8 cellular contexts compared by ENCODE assay signal in the genomic region with DNA sequence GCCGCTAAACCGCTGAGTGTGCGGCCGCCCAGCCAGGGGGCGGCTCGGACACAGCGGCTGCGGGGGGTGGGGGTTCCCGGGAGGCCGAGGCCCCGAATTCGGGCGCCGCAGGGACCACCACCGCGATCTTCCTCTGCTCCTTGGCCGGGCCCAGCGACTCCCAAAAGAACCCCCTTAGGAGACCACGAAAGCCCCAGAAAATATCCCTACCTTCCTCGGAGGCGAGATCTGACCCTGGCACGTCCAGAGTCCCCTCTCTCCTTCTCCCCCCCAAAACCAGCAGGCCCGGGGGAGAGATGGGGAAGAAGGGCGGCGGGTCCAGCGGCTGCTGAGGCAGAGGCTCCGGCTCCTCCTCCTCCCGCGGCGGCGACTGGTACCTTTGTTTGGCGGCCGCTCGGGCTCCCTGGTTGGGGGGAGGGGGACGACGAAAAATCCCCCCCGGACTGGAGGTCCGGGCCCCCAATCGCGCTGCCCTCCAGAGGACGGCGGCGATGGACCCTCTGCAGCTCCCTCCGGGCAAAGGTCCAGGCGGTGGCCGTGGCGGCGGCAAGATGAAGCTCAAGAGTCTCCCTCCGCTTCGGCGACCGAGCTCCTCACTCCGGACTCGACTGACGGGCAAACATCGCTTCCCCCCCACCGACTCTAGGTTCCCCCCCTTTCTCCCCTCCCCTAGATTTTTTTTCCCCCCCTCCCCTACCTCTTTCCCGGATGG. TPM values are rescaled to one million over a fixed set of nuclear protein-coding genes. Genes with fewer than 3 reads are reported as not detected.
DNase-seq lines count a peak whose midpoint lies in the region; ATAC-seq, FAIRE-seq and TF ChIP-seq lines count a peak whose summit lies in the region.

A gene with protein sequence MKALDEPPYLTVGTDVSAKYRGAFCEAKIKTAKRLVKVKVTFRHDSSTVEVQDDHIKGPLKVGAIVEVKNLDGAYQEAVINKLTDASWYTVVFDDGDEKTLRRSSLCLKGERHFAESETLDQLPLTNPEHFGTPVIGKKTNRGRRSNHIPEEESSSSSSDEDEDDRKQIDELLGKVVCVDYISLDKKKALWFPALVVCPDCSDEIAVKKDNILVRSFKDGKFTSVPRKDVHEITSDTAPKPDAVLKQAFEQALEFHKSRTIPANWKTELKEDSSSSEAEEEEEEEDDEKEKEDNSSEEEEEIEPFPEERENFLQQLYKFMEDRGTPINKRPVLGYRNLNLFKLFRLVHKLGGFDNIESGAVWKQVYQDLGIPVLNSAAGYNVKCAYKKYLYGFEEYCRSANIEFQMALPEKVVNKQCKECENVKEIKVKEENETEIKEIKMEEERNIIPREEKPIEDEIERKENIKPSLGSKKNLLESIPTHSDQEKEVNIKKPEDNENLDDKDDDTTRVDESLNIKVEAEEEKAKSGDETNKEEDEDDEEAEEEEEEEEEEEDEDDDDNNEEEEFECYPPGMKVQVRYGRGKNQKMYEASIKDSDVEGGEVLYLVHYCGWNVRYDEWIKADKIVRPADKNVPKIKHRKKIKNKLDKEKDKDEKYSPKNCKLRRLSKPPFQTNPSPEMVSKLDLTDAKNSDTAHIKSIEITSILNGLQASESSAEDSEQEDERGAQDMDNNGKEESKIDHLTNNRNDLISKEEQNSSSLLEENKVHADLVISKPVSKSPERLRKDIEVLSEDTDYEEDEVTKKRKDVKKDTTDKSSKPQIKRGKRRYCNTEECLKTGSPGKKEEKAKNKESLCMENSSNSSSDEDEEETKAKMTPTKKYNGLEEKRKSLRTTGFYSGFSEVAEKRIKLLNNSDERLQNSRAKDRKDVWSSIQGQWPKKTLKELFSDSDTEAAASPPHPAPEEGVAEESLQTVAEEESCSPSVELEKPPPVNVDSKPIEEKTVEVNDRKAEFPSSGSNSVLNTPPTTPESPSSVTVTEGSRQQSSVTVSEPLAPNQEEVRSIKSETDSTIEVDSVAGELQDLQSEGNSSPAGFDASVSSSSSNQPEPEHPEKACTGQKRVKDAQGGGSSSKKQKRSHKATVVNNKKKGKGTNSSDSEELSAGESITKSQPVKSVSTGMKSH (N-terminal part only) (minus strand): TSS at position 621 of the 712 bp plus-strand sequence. CDS start 1,260 bp downstream, outside the sequence.

- POLR2A ChIA-PET in A549 (lab: Yijun Ruan, JAX) (interaction anchor here (0.6 to 2.2 kb wide), 19 partner anchors 11 to 721 kb away, joined by 3 to 14 read pairs (median 4); a partner anchor contains a TSS), RWPE1 (lab: Yijun Ruan, JAX; ENCODE audit: low non-redundant PET) (interaction anchor here (0.6 to 1.2 kb wide), 2 partner anchors 14 to 20 kb away, joined by 3 to 13 read pairs; no protein-coding TSS in a partner anchor), HepG2 (lab: Yijun Ruan, JAX) (interaction anchor here (0.6 to 3.1 kb wide), 14 partner anchors 23 to 1196 kb away, joined by 3 to 25 read pairs (median 4); a partner anchor contains a TSS)

- no TSS peak for BruUV-seq in HepG2 (replicated peaks; lab: Mats Ljungman, UMichigan)

- H3K79me2 ChIP-seq in HepG2 (ENCODE audit: insufficient read depth, low read length): peaks cover 90% of the 10 kb centered on the region

- no peaks in the 10 kb centered on the region for H3K27me3 Mint-ChIP-seq in stimulated activated memory B cell treated with anti-CD40 and anti-IgM and Interleukin-4, amounts not matched to agents 10 μg/mL and 1 μg/mL and 100 μg/mL, for 72 hours

- ATAC-seq in A549: peak; percentile 39 to 48
- peak; percentile 9 for ATAC-seq in GM18511 (IDR thresholded peaks at IDR 0.05; ENCODE audit: unreplicated experiment)
- peak; percentile 2 for ATAC-seq in HG03064 (IDR thresholded peaks at IDR 0.05; ENCODE audit: low read depth, unreplicated experiment)
- peak; percentile 34 for ATAC-seq in HepG2
- peak; percentile 2 for ATAC-seq in stimulated activated memory B cell treated with anti-CD40 and anti-IgM and Interleukin-4, amounts not matched to agents 10 μg/mL and 1 μg/mL and 100 μg/mL, for 72 hours

- TF ChIP-seq CTCF in A549 (IDR thresholded peaks at IDR 0.05) (no peak), RWPE1 (conservative IDR thresholded peaks at IDR 0.05; ENCODE audit: low read depth) (no peak), HepG2 (CRISPR knock-in tag; IDR thresholded peaks at IDR 0.05) (no peak)

- no peak for TF ChIP-seq EP300 in A549 (IDR thresholded peaks at IDR 0.05)
- TF ChIP-seq EP300 in HepG2 (IDR thresholded peaks at IDR 0.05; ENCODE audit: low read depth in 2 of 2, low read length in 2 of 2): no peak
- TF ChIP-seq EP300 in HepG2 (CRISPR knock-in tag; IDR thresholded peaks at IDR 0.05; ENCODE audit: borderline replicate concordance): no peak

- H3K27ac Mint-ChIP-seq in stimulated activated memory B cell treated with anti-CD40 and anti-IgM and Interleukin-4, amounts not matched to agents 10 μg/mL and 1 μg/mL and 100 μg/mL, for 72 hours: no peak within 1 kb of the TSS

- FAIRE-seq in A549 (lab: Jason Lieb, UNC): no peak
- no peak for FAIRE-seq in HepG2 (lab: Jason Lieb, UNC)

- no peaks in the 10 kb centered on the region; a peak in 1 of 5 replicates for H3K36me3 ChIP-seq in HepG2 (replicated peaks in 1 of 2; ENCODE audit: control insufficient read depth in 1 of 2, insufficient read depth in 2 of 2, low read length in 2 of 2)

- peak within 1 kb of the TSS; percentile 91 for H3K4me2 ChIP-seq in A549
- H3K4me2 ChIP-seq in HepG2 (ENCODE audit: low read depth, low read length): peak within 1 kb of the TSS; percentile 82

- intact Hi-C loops in HepG2 (cut with micrococcal nuclease; ENCODE audit: unreplicated experiment): loop anchor here (1.0 to 2.0 kb wide), 2 partner anchors 75 to 90 kb away; no protein-coding TSS in a partner anchor

- peak; percentile 76 for TF ChIP-seq POLR2A in A549 (IDR thresholded peaks at IDR 0.05; ENCODE audit: low read length)
- TF ChIP-seq POLR2A in HepG2 (IDR thresholded peaks at IDR 0.05; ENCODE audit: insufficient read depth in 1 of 2, low read depth in 2 of 2, low read length in 2 of 2): peak in 1 of 2 experiments; percentile 89; a peak in 3 of 4 replicates

- peaks cover 35% of the 10 kb centered on the region for H4K20me1 ChIP-seq in HepG2 (ENCODE audit: insufficient read depth, low read length)

- no peaks in the 10 kb centered on the region for H3K9me3 Mint-ChIP-seq in stimulated activated memory B cell treated with anti-CD40 and anti-IgM and Interleukin-4, amounts not matched to agents 10 μg/mL and 1 μg/mL and 100 μg/mL, for 72 hours

- peak within 1 kb of the TSS; percentile 96 for H3K4me3 Mint-ChIP-seq in stimulated activated memory B cell treated with anti-CD40 and anti-IgM and Interleukin-4, amounts not matched to agents 10 μg/mL and 1 μg/mL and 100 μg/mL, for 72 hours

- no peak for TF ChIP-seq RAD21 in A549 (conservative IDR thresholded peaks at IDR 0.05 in 1 of 2, IDR thresholded peaks at IDR 0.05 in 1 of 2)
- no peak for TF ChIP-seq RAD21 in HepG2 (CRISPR knock-in tag; IDR thresholded peaks at IDR 0.05)

- H3K4me1 Mint-ChIP-seq in stimulated activated memory B cell treated with anti-CD40 and anti-IgM and Interleukin-4, amounts not matched to agents 10 μg/mL and 1 μg/mL and 100 μg/mL, for 72 hours: peaks cover 20% of the 10 kb centered on the region

- peaks cover 10% of the 10 kb centered on the region for H3K36me3 Mint-ChIP-seq in stimulated activated memory B cell treated with anti-CD40 and anti-IgM and Interleukin-4, amounts not matched to agents 10 μg/mL and 1 μg/mL and 100 μg/mL, for 72 hours

- no peak within 1 kb of the TSS for H2AFZ ChIP-seq in HepG2 (ENCODE audit: low read length)

- H3K9me3 ChIP-seq in A549 (no peaks in the 10 kb centered on the region), HepG2 (ENCODE audit: low read length) (no peaks in the 10 kb centered on the region)

- CTCF ChIA-PET in A549 (lab: Yijun Ruan, JAX) (interaction anchor here (0.5 to 6.7 kb wide), 3 partner anchors 33 to 92 kb away, joined by 3 to 37 read pairs (median 3); no protein-coding TSS in a partner anchor), RWPE1 (lab: Yijun Ruan, JAX) (interaction anchor here (0.8 kb wide), 1 partner anchor 88 kb away, joined by 5 read pairs; no protein-coding TSS in a partner anchor), HepG2 (lab: Yijun Ruan, JAX; ENCODE audit: low intra/inter-chr PET ratio, low total read pairs) (no interaction called here)

- H3K4me3 ChIP-seq in A549 (peak within 1 kb of the TSS; percentile 96), HepG2 (replicated peaks in 1 of 3; ENCODE audit: insufficient read depth in 1 of 3, low read depth in 2 of 3, low read length in 3 of 3) (peak within 1 kb of the TSS; percentile 86 to 95 (median 91))

- peaks cover 48% of the 10 kb centered on the region for H3K4me1 ChIP-seq in A549
- H3K4me1 ChIP-seq in HepG2 (ENCODE audit: insufficient read depth, low read length): peaks cover 47% of the 10 kb centered on the region

- in situ Hi-C loops in HepG2 (cut with HindIII; ENCODE audit: extremely low pct_ligation_motif_present, low pct_unique_long_range_greater_than_20kb): loop anchor here (10.0 kb wide), 1 partner anchor 73 kb away; no protein-coding TSS in a partner anchor

- H3K9ac ChIP-seq in HepG2 (ENCODE audit: insufficient read depth, low read depth, low read length): peak within 1 kb of the TSS; percentile 93

- 2% methylated on average over 50 of the region's 58 CpGs for WGBS in A549 (ENCODE audit: missing lambda C conversion rate)
- WGBS in HepG2 (ENCODE audit: low lambda C conversion rate): 2% methylated on average over 18 of the region's 58 CpGs

- H3K27me3 ChIP-seq in HepG2 (ENCODE audit: control insufficient read depth in 1 of 2, insufficient read depth in 2 of 2, low read length in 2 of 2): no peaks in the 10 kb centered on the region; a peak in 1 of 5 replicates

- H3K27ac ChIP-seq in A549 (peak within 1 kb of the TSS; percentile 88 to 94), RWPE1 (peak within 1 kb of the TSS; percentile 95), caudate nucleus (ENCODE audit: low read depth, low read length) (peak within 1 kb of the TSS; percentile 98), HepG2 (ENCODE audit: extremely low read length, insufficient read depth, low read length) (peak within 1 kb of the TSS; percentile 89)

- DNase-seq in A549 (ENCODE audit: low read depth in 1 of 2, low spot score in 1 of 2): peak in 1 of 2 experiments; percentile 31
- peak; percentile 98 for DNase-seq in RWPE1 (ENCODE audit: low spot score)
- DNase-seq in caudate nucleus (lab: John Stamatoyannopoulos, UW): peak in 24 of 61 donors; percentile 56 to 95 (median 81)
- DNase-seq in HepG2 (ENCODE audit: low spot score): no peak
- no peak for DNase-seq in pons (ENCODE audit: low spot score)

RNA-seq across cellular contexts. Expression of the gene that starts here (rescaled TPM):
- polyA plus RNA-seq in A549 (2011; rRNA removed) (14.9 and 16.0 TPM in 2 replicates), A549 (2017; fragmentation: RNase III; extraction: RNeasy Plus Mini Kit Qiagen cat#74134 plus additional on column Dnase treatment) (13.2 to 14.9 TPM (median 13.7 TPM) in 3 replicates), HepG2 (2011; rRNA removed) (7.2 and 9.7 TPM in 2 replicates)
- 3.6 and 3.7 TPM in 2 replicates for polyA plus RNA-seq in A549 (2012; cell fraction: cytosol; rRNA removed)
- polyA plus RNA-seq in A549 (2012; cell fraction: nucleus; rRNA removed): 3.0 and 3.6 TPM in 2 replicates
- polyA minus RNA-seq in A549 (2011; rRNA and poly(A)+ RNA removed): 23.6 and 24.6 TPM in 2 replicates
- total RNA-seq in HepG2 (2016; rRNA removed; fragmentation: Illumina TruSeq; extraction: Trizol): 24.6 and 26.9 TPM in 2 replicates
- 3.6 and 6.4 TPM in 2 replicates for total RNA-seq in HepG2 (2016; cell fraction: cytosol; rRNA removed; fragmentation: Illumina TruSeq; extraction: Trizol; ENCODE audit: low read depth)
- total RNA-seq in HepG2 (2016; cell fraction: insoluble cytoplasmic fraction; rRNA removed; fragmentation: Illumina TruSeq; extraction: Trizol): 25.3 and 26.7 TPM in 2 replicates
- total RNA-seq in HepG2 (2016; cell fraction: membrane; rRNA removed; fragmentation: Illumina TruSeq; extraction: Trizol): 6.4 and 8.2 TPM in 2 replicates
- total RNA-seq in HepG2 (2016; cell fraction: nucleus; rRNA removed; fragmentation: Illumina TruSeq; extraction: Trizol): 40.1 and 45.0 TPM in 2 replicates
- polyA plus RNA-seq in HepG2 (2011; cell fraction: cytosol; rRNA removed): 3.3 and 4.4 TPM in 2 replicates
- polyA plus RNA-seq in HepG2 (2011; cell fraction: nucleus; rRNA removed): 12.9 and 13.1 TPM in 2 replicates
- 13.4 and 18.5 TPM in 2 replicates for polyA plus RNA-seq in HepG2 (2012)
- 0.25 and 0.27 TPM in 2 replicates for polyA plus RNA-seq in HepG2 (2016; cell fraction: cytosol; fragmentation: Illumina TruSeq; extraction: Trizol; ENCODE audit: low read depth)
- polyA plus RNA-seq in HepG2 (2016; cell fraction: insoluble cytoplasmic fraction; fragmentation: Illumina TruSeq; extraction: Trizol; ENCODE audit: low read depth): 14.8 and 15.4 TPM in 2 replicates
- polyA plus RNA-seq in HepG2 (2016; cell fraction: membrane; fragmentation: Illumina TruSeq; extraction: Trizol; ENCODE audit: low read depth): 0.92 and 0.98 TPM in 2 replicates
- 30.0 and 32.3 TPM in 2 replicates for polyA plus RNA-seq in HepG2 (2016; cell fraction: nucleus; fragmentation: Illumina TruSeq; extraction: Trizol; ENCODE audit: insufficient read depth, low read depth)
- polyA minus RNA-seq in HepG2 (2011; rRNA and poly(A)+ RNA removed; ENCODE audit: low replicate concordance): 9.7 and 16.5 TPM in 2 replicates
- 10.8 and 14.8 TPM in 2 replicates for polyA minus RNA-seq in HepG2 (2011; cell fraction: cytosol; rRNA and poly(A)+ RNA removed)
- 73.5 and 86.1 TPM in 2 replicates for polyA minus RNA-seq in HepG2 (2011; cell fraction: nucleus; rRNA and poly(A)+ RNA removed)
